15 cellular contexts compared by ENCODE assay signal in genomic region chr16:28572659-28573510, GRCh38. TPM values are rescaled to one million over a fixed set of nuclear protein-coding genes. Genes with fewer than 3 reads are reported as not detected.
A peak's percentile ranks its signal among the peaks of the same experiment; 100 is the strongest.
DNase-seq lines count a peak whose midpoint lies in the region; ATAC-seq and TF ChIP-seq lines count a peak whose summit lies in the region.
"Had no signal": no experiment of that assay in that cellular context is flagged by ENCODE, and none has a peak within 500 bp of the region (broad histone marks: within the 10 kb centered on the region; RNA-seq: fewer than 3 reads in every experiment).

No MANE protein-coding gene starts in this region.

- no peaks in the 10 kb centered on the region for H3K27me3 ChIP-seq in vagina

- TF ChIP-seq POLR2A in vagina (IDR thresholded peaks at IDR 0.05), result no peak

- DNase-seq in activated naive CD8-positive, alpha-beta T cell treated with anti-CD3 and anti-CD28 coated beads, Interleukin-2, amount 50 U/mL, for 24 hours, result no peak
- no peak for DNase-seq in activated naive CD8-positive, alpha-beta T cell treated with anti-CD3 and anti-CD28 coated beads for 36 hours
- DNase-seq in cardiac septum (ENCODE audit: low spot score) (peak; percentile 83), nephron progenitor cell (peak; percentile 54), vagina (ENCODE audit: extremely low spot score in 2 of 2) (no peak), HuH-7 (ENCODE audit: low spot score) (no peak)
- DNase-seq: ACHN; activated CD4-positive, alpha-beta T cell treated with anti-CD3 and anti-CD28 coated beads, Interleukin-2, amount 10 ng/mL, durations not matched to agents 24 days and 14 days; NCI-H2081 treated with DMSO at 0.1 percent for 48 hours; stimulated activated CD4-positive, alpha-beta T cell treated with anti-CD3 and anti-CD28 coated beads, Interleukin-1b, Interleukin-23, amount 100 ng/mL, for 48 hours had no signal

- peaks cover 7% of the 10 kb centered on the region for H3K4me1 Mint-ChIP-seq in activated naive CD8-positive, alpha-beta T cell treated with anti-CD3 and anti-CD28 coated beads, Interleukin-2, amount 50 U/mL, for 24 hours
- peaks cover 14% of the 10 kb centered on the region for H3K4me1 Mint-ChIP-seq in activated naive CD8-positive, alpha-beta T cell treated with anti-CD3 and anti-CD28 coated beads for 36 hours
- peaks cover 42% of the 10 kb centered on the region for H3K4me1 Mint-ChIP-seq in nephron progenitor cell

- no peak overlapping the region for H3K4me3 ChIP-seq in vagina
- H3K4me3 ChIP-seq: lung, thoracic aorta had no signal

- H3K4me3 Mint-ChIP-seq in activated naive CD8-positive, alpha-beta T cell treated with anti-CD3 and anti-CD28 coated beads, Interleukin-2, amount 50 U/mL, for 24 hours, result no peak overlapping the region
- no peak overlapping the region for H3K4me3 Mint-ChIP-seq in activated naive CD8-positive, alpha-beta T cell treated with anti-CD3 and anti-CD28 coated beads for 36 hours
- peak overlapping the region; percentile 31 for H3K4me3 Mint-ChIP-seq in nephron progenitor cell
- H3K4me3 Mint-ChIP-seq: activated CD4-positive, alpha-beta T cell treated with anti-CD3 and anti-CD28 coated beads, Interleukin-2, amount 10 ng/mL, durations not matched to agents 24 days and 14 days had no signal

- no peak for TF ChIP-seq CTCF in nephron progenitor cell (IDR thresholded peaks at IDR 0.05)
- no peak for TF ChIP-seq CTCF in vagina (IDR thresholded peaks at IDR 0.05)

- H3K9me3 ChIP-seq in vagina, result no peaks in the 10 kb centered on the region
- H3K9me3 ChIP-seq: thoracic aorta had no signal

- ATAC-seq in activated naive CD8-positive, alpha-beta T cell treated with anti-CD3 and anti-CD28 coated beads, Interleukin-2, amount 50 U/mL, for 24 hours, result no peak
- ATAC-seq in GM19452 (IDR thresholded peaks at IDR 0.05; ENCODE audit: unreplicated experiment) (no peak), GM21528 (IDR thresholded peaks at IDR 0.05; ENCODE audit: low FRiP score, unreplicated experiment) (no peak)
- ATAC-seq: esophagus mucosa had no signal

- H3K4me1 ChIP-seq in vagina, result peaks cover 18% of the 10 kb centered on the region

- intact Hi-C loops in cardiac septum (cut with DNase I), result no loop called here
- intact Hi-C loops in vagina (cut with DNase I), result no loop called here

- H3K27ac ChIP-seq in vagina, result peak overlapping the region; percentile 25
- H3K27ac ChIP-seq: thoracic aorta had no signal

- no peaks in the 10 kb centered on the region for H3K27me3 Mint-ChIP-seq in activated naive CD8-positive, alpha-beta T cell treated with anti-CD3 and anti-CD28 coated beads, Interleukin-2, amount 50 U/mL, for 24 hours
- H3K27me3 Mint-ChIP-seq in activated naive CD8-positive, alpha-beta T cell treated with anti-CD3 and anti-CD28 coated beads for 36 hours, result no peaks in the 10 kb centered on the region
- no peaks in the 10 kb centered on the region for H3K27me3 Mint-ChIP-seq in nephron progenitor cell (ENCODE audit: low read depth, poor library complexity)
- H3K27me3 Mint-ChIP-seq: activated CD4-positive, alpha-beta T cell treated with anti-CD3 and anti-CD28 coated beads, Interleukin-2, amount 10 ng/mL, durations not matched to agents 24 days and 14 days had no signal

- peaks cover 7% of the 10 kb centered on the region for H3K36me3 Mint-ChIP-seq in activated naive CD8-positive, alpha-beta T cell treated with anti-CD3 and anti-CD28 coated beads, Interleukin-2, amount 50 U/mL, for 24 hours (ENCODE audit: low read depth)
- peaks cover 3% of the 10 kb centered on the region for H3K36me3 Mint-ChIP-seq in activated naive CD8-positive, alpha-beta T cell treated with anti-CD3 and anti-CD28 coated beads for 36 hours
- H3K36me3 Mint-ChIP-seq in nephron progenitor cell (ENCODE audit: low read depth), result peaks cover 24% of the 10 kb centered on the region

- no peaks in the 10 kb centered on the region for H3K36me3 ChIP-seq in vagina
- H3K36me3 ChIP-seq: thoracic aorta had no signal

- no peaks in the 10 kb centered on the region for H3K9me3 Mint-ChIP-seq in activated naive CD8-positive, alpha-beta T cell treated with anti-CD3 and anti-CD28 coated beads, Interleukin-2, amount 50 U/mL, for 24 hours
- no peaks in the 10 kb centered on the region for H3K9me3 Mint-ChIP-seq in activated naive CD8-positive, alpha-beta T cell treated with anti-CD3 and anti-CD28 coated beads for 36 hours
- H3K9me3 Mint-ChIP-seq in nephron progenitor cell, result peaks cover 4% of the 10 kb centered on the region
- H3K9me3 Mint-ChIP-seq: activated CD4-positive, alpha-beta T cell treated with anti-CD3 and anti-CD28 coated beads, Interleukin-2, amount 10 ng/mL, durations not matched to agents 24 days and 14 days had no signal

- peak overlapping the region; percentile 25 for H3K27ac Mint-ChIP-seq in activated naive CD8-positive, alpha-beta T cell treated with anti-CD3 and anti-CD28 coated beads, Interleukin-2, amount 50 U/mL, for 24 hours
- H3K27ac Mint-ChIP-seq in activated naive CD8-positive, alpha-beta T cell treated with anti-CD3 and anti-CD28 coated beads for 36 hours, result no peak overlapping the region
- H3K27ac Mint-ChIP-seq in nephron progenitor cell, result peak overlapping the region; percentile 96
- H3K27ac Mint-ChIP-seq: activated CD4-positive, alpha-beta T cell treated with anti-CD3 and anti-CD28 coated beads, Interleukin-2, amount 10 ng/mL, durations not matched to agents 24 days and 14 days had no signal

RNA-seq across cellular contexts. Expression of gene SGF29, which starts 19.2 kb away (rescaled TPM):
- total RNA-seq in activated naive CD8-positive, alpha-beta T cell treated with anti-CD3 and anti-CD28 coated beads for 36 hours, result 10 to 100 TPM; 27.7 to 30.0 TPM
- total RNA-seq in cardiac septum (14.0 TPM), vagina (16.5 TPM)

RNA-seq across cellular contexts. Expression of gene SULT1A2, which starts 24.0 kb away (rescaled TPM):
- total RNA-seq in activated naive CD8-positive, alpha-beta T cell treated with anti-CD3 and anti-CD28 coated beads for 36 hours, result under 1 TPM; 0.24 to 0.68 TPM
- total RNA-seq in cardiac septum (0.73 TPM), vagina (not detected)
- total RNA-seq: thoracic aorta had no signal

RNA-seq across cellular contexts. Expression of gene NUPR1, which starts 34.1 kb away (rescaled TPM):
- not detected for total RNA-seq in activated naive CD8-positive, alpha-beta T cell treated with anti-CD3 and anti-CD28 coated beads for 36 hours
- total RNA-seq in cardiac septum, result 50.2 TPM
- 62.1 TPM for total RNA-seq in vagina
- total RNA-seq: activated CD4-positive, alpha-beta T cell treated with anti-CD3 and anti-CD28 coated beads, Interleukin-2, amount 10 ng/mL, durations not matched to agents 24 days and 14 days had no signal

RNA-seq across cellular contexts. Expression of gene SULT1A1, which starts 37.0 kb away (rescaled TPM):
- total RNA-seq in activated naive CD8-positive, alpha-beta T cell treated with anti-CD3 and anti-CD28 coated beads for 36 hours, result 10 to 100 TPM; 11.6 to 13.3 TPM
- total RNA-seq in cardiac septum (23.2 TPM), vagina (11.5 TPM)

Comparison
In these comparisons a context has a peak if more than half of its experiments do, and no peak if none do; other contexts are left out.
1. DNase-seq: peak in cardiac septum (single experiment) and nephron progenitor cell (single experiment); none in activated naive CD8-positive, alpha-beta T cell treated with anti-CD3 and anti-CD28 coated beads, Interleukin-2, amount 50 U/mL, for 24 hours (single experiment), activated naive CD8-positive, alpha-beta T cell treated with anti-CD3 and anti-CD28 coated beads for 36 hours (single experiment), vagina (0 of 2) and HuH-7 (single experiment).
2. RNA of gene NUPR1, which starts 34.1 kb away (total RNA-seq): 62.1 TPM in vagina (single experiment) and 50.2 TPM in cardiac septum (single experiment); not detected in activated naive CD8-positive, alpha-beta T cell treated with anti-CD3 and anti-CD28 coated beads for 36 hours; every median in the first group is over 10 times any median in the second.